Comparison of ENCODE assay signal across 14 cellular contexts in the genomic region with DNA sequence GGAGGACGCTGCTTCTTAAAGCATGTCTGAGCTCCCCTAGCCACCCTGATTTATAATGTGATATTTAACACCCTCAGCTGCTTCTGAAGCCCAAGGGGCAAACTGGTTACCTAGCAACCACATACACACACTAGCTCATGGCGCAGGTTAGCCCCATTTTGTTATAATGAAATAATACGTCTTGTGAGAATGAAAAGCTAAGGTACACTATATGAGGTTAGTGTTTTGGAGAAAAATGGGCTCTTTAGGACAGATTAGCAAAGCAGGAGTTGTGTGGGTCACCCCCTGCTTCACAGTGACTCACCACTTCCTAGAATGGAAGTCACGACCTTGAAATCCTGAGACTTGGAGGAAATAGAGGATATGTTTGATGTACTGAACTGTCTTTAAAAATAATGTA.
DNase-seq lines count a peak whose midpoint lies in the region; ATAC-seq and TF ChIP-seq lines count a peak whose summit lies in the region.
"Had no signal": no experiment of that assay in that cellular context is flagged by ENCODE, and none has a peak within 500 bp of the region (broad histone marks: within the 10 kb centered on the region; RNA-seq: fewer than 3 reads in every experiment).

No MANE protein-coding gene starts in this region.

- H3K9me3 Mint-ChIP-seq in effector memory CD8-positive, alpha-beta T cell = peaks cover 0 to 6% of the 10 kb centered on the region in 2 donors
- peaks cover 0 to 5% (median 0%) of the 10 kb centered on the region in 6 donors for H3K9me3 Mint-ChIP-seq in immature natural killer cell

- H3K36me3 Mint-ChIP-seq in effector memory CD8-positive, alpha-beta T cell (ENCODE audit: insufficient read depth) = peaks cover 2% of the 10 kb centered on the region
- H3K36me3 Mint-ChIP-seq in immature natural killer cell = no peaks in the 10 kb centered on the region
- H3K36me3 Mint-ChIP-seq: CD4-positive, CD25-positive, alpha-beta regulatory T cell had no signal

- H3K27ac Mint-ChIP-seq in effector memory CD8-positive, alpha-beta T cell = no peak overlapping the region
- H3K27ac Mint-ChIP-seq in immature natural killer cell = no peak overlapping the region
- H3K27ac Mint-ChIP-seq: activated T-helper 1 cell treated with anti-CD3 and anti-CD28 coated beads, Interleukin-12 subunit alpha, Interleukin-12 subunit beta, Interleukin-2, Interleukin-4 antibody, amounts not matched to agents 30 ng/mL and 10 ng/mL and 1 ng/mL, durations not matched to agents 14 hours and 24 hours and 36 hours; CD4-positive, CD25-positive, alpha-beta regulatory T cell had no signal

- H3K4me3 Mint-ChIP-seq in effector memory CD8-positive, alpha-beta T cell = no peak overlapping the region
- H3K4me3 Mint-ChIP-seq in immature natural killer cell = no peak overlapping the region
- H3K4me3 Mint-ChIP-seq: activated T-helper 1 cell treated with anti-CD3 and anti-CD28 coated beads, Interleukin-12 subunit alpha, Interleukin-12 subunit beta, Interleukin-2, Interleukin-4 antibody, amounts not matched to agents 30 ng/mL and 10 ng/mL and 1 ng/mL, durations not matched to agents 14 hours and 24 hours and 36 hours; CD4-positive, CD25-positive, alpha-beta regulatory T cell had no signal

- no peaks in the 10 kb centered on the region for H3K4me1 Mint-ChIP-seq in effector memory CD8-positive, alpha-beta T cell (ENCODE audit: low read depth in 2 of 2)
- H3K4me1 Mint-ChIP-seq in immature natural killer cell = no peaks in the 10 kb centered on the region
- H3K4me1 Mint-ChIP-seq: CD4-positive, CD25-positive, alpha-beta regulatory T cell had no signal

- DNase-seq in HCEC 1CT = peak; percentile 79
- peak; percentile 31 for DNase-seq in NCI-H748 treated with DMSO at 0.1 percent for 48 hours (lab: John Stamatoyannopoulos, UW)
- DNase-seq in epithelial cell of esophagus (ENCODE audit: low read depth) = peak; percentile 39
- peak; percentile 69 for DNase-seq in renal cortical epithelial cell (ENCODE audit: low read depth)
- no peak for DNase-seq in effector memory CD8-positive, alpha-beta T cell
- no peak for DNase-seq in immature natural killer cell
- DNase-seq: aorta; CD4-positive, CD25-positive, alpha-beta regulatory T cell; NCI-H774; SW 1271 had no signal

- ATAC-seq in effector memory CD8-positive, alpha-beta T cell (replicated peaks) = no peak
- ATAC-seq in GM19455 (IDR thresholded peaks at IDR 0.05; ENCODE audit: unreplicated experiment) (no peak), HG03460 (IDR thresholded peaks at IDR 0.05; ENCODE audit: unreplicated experiment) (no peak)

- H3K27me3 Mint-ChIP-seq in effector memory CD8-positive, alpha-beta T cell = peaks cover 0 to 17% of the 10 kb centered on the region in 2 donors
- no peaks in the 10 kb centered on the region for H3K27me3 Mint-ChIP-seq in immature natural killer cell (ENCODE audit: low read depth in 3 of 3)
- H3K27me3 Mint-ChIP-seq: CD4-positive, CD25-positive, alpha-beta regulatory T cell had no signal

- TF ChIP-seq CTCF in epithelial cell of esophagus (IDR thresholded peaks at IDR 0.05; ENCODE audit: insufficient read depth, low read depth, low read length, missing control alignments) = no peak

- no peak overlapping the region for H3K4me3 ChIP-seq in epithelial cell of esophagus (ENCODE audit: low read length)
- H3K4me3 ChIP-seq: prostate gland had no signal

Comparison
In these comparisons a context has a peak if more than half of its experiments do, and no peak if none do; other contexts are left out.
1. DNase-seq: peak in HCEC 1CT (single experiment), NCI-H748 treated with DMSO at 0.1 percent for 48 hours (single experiment), epithelial cell of esophagus (single experiment) and renal cortical epithelial cell (single experiment); none in effector memory CD8-positive, alpha-beta T cell (0 of 3) and immature natural killer cell (0 of 3).